10 cellular contexts compared by ENCODE assay signal in the genomic region with DNA sequence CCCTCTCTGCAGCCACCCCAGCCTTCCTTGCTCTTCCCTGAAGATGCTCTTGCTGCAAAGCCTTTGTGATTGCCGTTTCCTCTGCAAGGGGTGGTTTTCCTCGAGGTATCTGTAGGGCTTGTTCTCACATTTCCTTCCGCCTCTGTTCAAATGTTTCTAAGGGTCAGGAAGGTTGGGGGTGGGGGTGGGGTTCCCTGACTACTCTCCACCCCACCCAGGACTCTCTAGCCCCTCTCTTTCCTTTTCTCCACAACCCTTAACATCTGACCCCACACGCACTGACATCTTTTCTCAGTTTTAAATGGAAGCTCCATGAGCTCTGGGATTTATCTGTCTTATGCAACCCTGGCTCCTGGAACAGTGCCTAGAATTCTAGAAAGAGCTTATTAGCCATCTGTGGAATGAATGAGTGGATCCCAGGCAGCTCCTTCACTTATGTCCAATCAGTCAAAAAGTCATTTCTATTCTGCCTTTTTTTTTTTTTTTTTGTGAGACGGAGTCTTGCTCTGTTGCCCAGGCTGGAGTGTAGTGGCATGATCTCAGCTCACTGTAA. TPM values are rescaled to one million over a fixed set of nuclear protein-coding genes. Genes with fewer than 3 reads are reported as not detected.
A peak's percentile ranks its signal among the peaks of the same experiment; 100 is the strongest.
DNase-seq lines count a peak whose midpoint lies in the region; ATAC-seq lines count a peak whose summit lies in the region.
"Had no signal": no experiment of that assay in that cellular context is flagged by ENCODE, and none has a peak within 500 bp of the region (broad histone marks: within the 10 kb centered on the region; RNA-seq: fewer than 3 reads in every experiment).

No MANE protein-coding gene starts in this region.

- H3K18ac ChIP-seq in mesendoderm (ENCODE audit: low read length): no peak overlapping the region

- H3K4me1 Mint-ChIP-seq in activated CD4-positive, alpha-beta memory T cell treated with anti-CD3 and anti-CD28 coated beads for 36 hours (ENCODE audit: low read depth): peaks cover 3% of the 10 kb centered on the region
- H3K4me1 Mint-ChIP-seq: B cell had no signal

- intact Hi-C loops in Right ventricle myocardium inferior (cut with DNase I) (loop anchor here (10.0 kb wide), 2 partner anchors 246 to 386 kb away; partner anchors contain the start of gene ZSCAN20), cardiac septum (cut with DNase I) (loop anchor here (5.0 kb wide), 1 partner anchor 58 kb away; no protein-coding TSS in a partner anchor)
- intact Hi-C loops in activated CD4-positive, alpha-beta memory T cell treated with anti-CD3 and anti-CD28 coated beads for 36 hours (cut with micrococcal nuclease): no loop called here

- H3K4me1 ChIP-seq in mesendoderm (ENCODE audit: control insufficient read depth, low read depth, low read length): no peaks in the 10 kb centered on the region

- peaks cover 2% of the 10 kb centered on the region for H3K36me3 Mint-ChIP-seq in activated CD4-positive, alpha-beta memory T cell treated with anti-CD3 and anti-CD28 coated beads for 36 hours

- no peak overlapping the region for H4K8ac ChIP-seq in mesendoderm (ENCODE audit: low read depth, low read length)

- H3K27me3 Mint-ChIP-seq in activated CD4-positive, alpha-beta memory T cell treated with anti-CD3 and anti-CD28 coated beads for 36 hours: peaks cover 11% of the 10 kb centered on the region

- no peak overlapping the region for H3K27ac ChIP-seq in mesendoderm (ENCODE audit: low read depth, low read length)

- no peaks in the 10 kb centered on the region for H3K79me1 ChIP-seq in mesendoderm (ENCODE audit: low read length)

- peaks cover 13% of the 10 kb centered on the region for H3K9me3 Mint-ChIP-seq in activated CD4-positive, alpha-beta memory T cell treated with anti-CD3 and anti-CD28 coated beads for 36 hours

- H3K36me3 ChIP-seq in mesendoderm (ENCODE audit: control insufficient read depth, insufficient read depth, low read length): no peaks in the 10 kb centered on the region

- H3K4me3 ChIP-seq in mesendoderm (ENCODE audit: low read length): no peak overlapping the region
- H3K4me3 ChIP-seq: K562 had no signal

- DNase-seq in Right ventricle myocardium inferior (ENCODE audit: missing footprints) (no peak), cardiac septum (ENCODE audit: low spot score) (no peak), cerebellar cortex (ENCODE audit: low spot score) (peak; percentile 90), left lobe of liver (ENCODE audit: low spot score) (no peak), mesendoderm (no peak)
- no peak for DNase-seq in activated CD4-positive, alpha-beta memory T cell treated with anti-CD3 and anti-CD28 coated beads for 36 hours

- H3K79me2 ChIP-seq in mesendoderm (ENCODE audit: control insufficient read depth, insufficient read depth, low read length): no peaks in the 10 kb centered on the region

- no peak overlapping the region for H3K56ac ChIP-seq in mesendoderm (ENCODE audit: low read length)

- no peak overlapping the region for H3K9ac ChIP-seq in mesendoderm (ENCODE audit: low read length)

- H3K4me2 ChIP-seq in mesendoderm (ENCODE audit: low read length): no peak overlapping the region

- no peak overlapping the region for H4K5ac ChIP-seq in mesendoderm (ENCODE audit: low read length)

- POLR2A ChIA-PET in activated CD4-positive, alpha-beta memory T cell treated with anti-CD3 and anti-CD28 coated beads for 36 hours (lab: Charles Lee): no interaction called here

- CTCF ChIA-PET in activated CD4-positive, alpha-beta memory T cell treated with anti-CD3 and anti-CD28 coated beads for 36 hours (lab: Charles Lee): no interaction called here

- H2AK5ac ChIP-seq in mesendoderm (ENCODE audit: low read length): no peak overlapping the region

- H3K4me3 Mint-ChIP-seq in activated CD4-positive, alpha-beta memory T cell treated with anti-CD3 and anti-CD28 coated beads for 36 hours: no peak overlapping the region
- H3K4me3 Mint-ChIP-seq: B cell had no signal

- H3K23ac ChIP-seq in mesendoderm (ENCODE audit: low read length): no peak overlapping the region

- H3K27ac Mint-ChIP-seq in activated CD4-positive, alpha-beta memory T cell treated with anti-CD3 and anti-CD28 coated beads for 36 hours: no peak overlapping the region
- H3K27ac Mint-ChIP-seq: B cell had no signal

- H3K27me3 ChIP-seq in mesendoderm (ENCODE audit: insufficient read depth, low read length, poor library complexity): no peaks in the 10 kb centered on the region

- no peak overlapping the region for H2BK5ac ChIP-seq in mesendoderm (ENCODE audit: low read length)

- no CpG with 5 or more reads among the region's 5 CpGs for WGBS in mesendoderm (ENCODE audit: extremely low coverage, insufficient coverage, low lambda C conversion rate)

- no peak overlapping the region for H3K4ac ChIP-seq in mesendoderm (ENCODE audit: low read depth, low read length)

- ATAC-seq in Right ventricle myocardium inferior (peak; percentile 87), left lobe of liver (peak; percentile 80), HG02885 (IDR thresholded peaks at IDR 0.05; ENCODE audit: poor library complexity, unreplicated experiment) (no peak), HG03095 (IDR thresholded peaks at IDR 0.05; ENCODE audit: unreplicated experiment) (no peak)
- ATAC-seq: K562 had no signal

- no peak overlapping the region for H2BK120ac ChIP-seq in mesendoderm (ENCODE audit: low read depth, low read length)

- H2BK15ac ChIP-seq in mesendoderm (replicated peaks; ENCODE audit: low read depth): no peak overlapping the region

RNA-seq across cellular contexts. Expression of gene ZNF362, which starts 27.3 kb away (rescaled TPM):
- total RNA-seq in Right ventricle myocardium inferior (30.3 TPM), cardiac septum (30.3 TPM), left lobe of liver (8.4 TPM)
- total RNA-seq in activated CD4-positive, alpha-beta memory T cell treated with anti-CD3 and anti-CD28 coated beads for 36 hours: 10 to 100 TPM in 1 of 2 experiments, 1 to 10 TPM in 1; 8.7 to 12.9 TPM
- 25.3 TPM for polyA plus RNA-seq in mesendoderm (2013, experiment 1 of 2)
- polyA plus RNA-seq in mesendoderm (2013, experiment 2 of 2): 25.7 TPM

RNA-seq across cellular contexts. Expression of gene TRIM62, which starts 47.2 kb away (rescaled TPM):
- 2.3 TPM for total RNA-seq in Right ventricle myocardium inferior
- 3.5 TPM for total RNA-seq in cardiac septum
- total RNA-seq in left lobe of liver: 1.4 TPM
- 1 to 10 TPM; 3.6 to 3.9 TPM for total RNA-seq in activated CD4-positive, alpha-beta memory T cell treated with anti-CD3 and anti-CD28 coated beads for 36 hours
- polyA plus RNA-seq in mesendoderm (2013, experiment 1 of 2): 3.0 TPM
- polyA plus RNA-seq in mesendoderm (2013, experiment 2 of 2): 3.0 TPM

Comparison
In these comparisons a context has a peak if more than half of its experiments do, and no peak if none do; other contexts are left out.
1. ATAC-seq: peak in Right ventricle myocardium inferior (single experiment) and left lobe of liver (single experiment); none in HG02885 (single experiment) and HG03095 (single experiment).